1 cellular context compared by ENCODE assay signal in the genomic region with DNA sequence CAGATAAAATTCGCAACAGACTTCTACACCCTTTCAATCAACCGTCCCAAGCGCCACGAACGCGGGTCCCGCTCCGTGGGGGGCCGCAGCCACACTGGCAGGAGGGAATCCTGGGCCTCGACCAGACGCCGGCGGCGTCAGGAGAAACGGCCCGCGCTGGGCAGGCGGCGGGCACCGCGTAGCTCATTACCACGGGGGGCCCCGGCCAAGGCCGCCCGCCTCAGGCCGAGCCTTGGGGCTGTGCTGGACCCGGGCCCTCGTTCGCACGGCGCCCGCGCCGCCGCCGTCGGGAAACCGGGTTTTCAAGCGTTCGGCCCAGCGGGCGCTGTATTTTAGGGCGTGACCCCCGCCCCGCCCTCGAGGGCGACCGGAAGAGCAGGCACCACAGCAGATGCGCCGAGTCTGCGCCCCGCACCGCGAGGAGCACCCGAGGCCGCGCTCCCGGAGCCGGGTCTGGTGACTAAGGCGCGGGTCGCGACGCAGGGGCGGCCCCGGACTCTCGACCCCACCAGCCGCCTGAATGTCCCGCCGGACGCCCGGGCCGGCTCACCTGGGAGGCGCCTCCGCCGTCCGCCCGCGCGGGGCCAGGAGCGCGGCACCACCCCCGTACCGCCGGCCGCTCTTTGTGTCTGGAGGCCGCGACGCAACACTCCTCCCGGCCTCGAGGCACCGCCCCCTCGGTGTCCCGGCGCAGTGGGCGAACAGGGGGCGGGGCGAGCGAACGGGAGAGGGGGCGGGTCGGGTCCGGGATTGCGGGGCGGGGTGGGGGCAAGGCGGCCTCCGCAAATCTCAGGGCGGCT.
TF ChIP-seq lines count a peak whose summit lies in the region.

A gene (minus strand): TSS at position 627 of the 800 bp plus-strand sequence. CDS start 58,944 bp downstream, outside the sequence.

TF ChIP-seq in H1, 55 proteins besides CTCF, POLR2A, EP300 and RAD21:
- TF ChIP-seq TEAD4 (IDR thresholded peaks at IDR 0.05; ENCODE audit: low read depth, low read length) (no peak), KDM1A (IDR thresholded peaks at IDR 0.05; ENCODE audit: borderline replicate concordance, low read length) (no peak), BRCA1 (IDR thresholded peaks at IDR 0.05; ENCODE audit: low read depth, low read length) (no peak), HDAC2 (IDR thresholded peaks at IDR 0.05; ENCODE audit: borderline replicate concordance in 1 of 2, low read depth in 2 of 2, low read length in 2 of 2) (0 out of 4 replicates have a peak, but pooled peaks of 1 of the 2 experiments have one; percentile 78), CREB1 (IDR thresholded peaks at IDR 0.05) (peak; percentile 26; the same call in 1 of the 2 replicates), SIRT6 (IDR thresholded peaks at IDR 0.05; ENCODE audit: low read length) (no peak), MAFK (IDR thresholded peaks at IDR 0.05; ENCODE audit: low read depth, low read length) (no peak), SP2 (IDR thresholded peaks at IDR 0.05; ENCODE audit: low read length) (no peak), SIN3A (conservative IDR thresholded peaks at IDR 0.05 in 1 of 2, IDR thresholded peaks at IDR 0.05 in 1 of 2; ENCODE audit: low read depth in 1 of 2, low read length in 2 of 2) (peak in 1 of 2 experiments; percentile 76; a peak in 2 of 4 replicates), GTF2F1 (IDR thresholded peaks at IDR 0.05; ENCODE audit: borderline replicate concordance, low read depth, low read length) (0 out of 2 replicates have a peak, but pooled peaks have one; percentile 54), SP4 (IDR thresholded peaks at IDR 0.05; ENCODE audit: low read length) (no peak), POLR2AphosphoS5 (IDR thresholded peaks at IDR 0.05; ENCODE audit: low read depth, low read length) (peak; percentile 97), TCF12 (IDR thresholded peaks at IDR 0.05; ENCODE audit: low read depth, low read length) (no peak), NRF1 (IDR thresholded peaks at IDR 0.05; ENCODE audit: low read depth, low read length) (no peak), TAF7 (optimal IDR thresholded peaks at IDR 0.05; ENCODE audit: borderline replicate concordance, low read depth, low read length) (peak; percentile 93), CBX5 (IDR thresholded peaks at IDR 0.05; ENCODE audit: low read depth, low read length) (no peak), KDM4A (IDR thresholded peaks at IDR 0.05; ENCODE audit: low read depth, low read length, severe bottlenecking) (peak; percentile 85), JUND (IDR thresholded peaks at IDR 0.05; ENCODE audit: low read length) (no peak), EGR1 (IDR thresholded peaks at IDR 0.05; ENCODE audit: borderline replicate concordance, low read depth, low read length) (peak; percentile 71; the same call in 1 of the 2 replicates), PHF8 (conservative IDR thresholded peaks at IDR 0.05; ENCODE audit: low read depth, low read length) (peak; percentile 98), HDAC6 (IDR thresholded peaks at IDR 0.05; ENCODE audit: low read depth, low read length) (no peak), RFX5 (IDR thresholded peaks at IDR 0.05; ENCODE audit: borderline replicate concordance, low read depth, low read length) (no peak), ASH2L (IDR thresholded peaks at IDR 0.05; ENCODE audit: low read length) (peak; percentile 73), FOSL1 (IDR thresholded peaks at IDR 0.05; ENCODE audit: insufficient read depth, low read depth, low read length) (no peak), EZH2 (IDR thresholded peaks at IDR 0.05; ENCODE audit: low read depth, low read length, severe bottlenecking) (no peak), TAF1 (IDR thresholded peaks at IDR 0.05; ENCODE audit: low read depth, low read length) (peak; percentile 86), RBBP5 (IDR thresholded peaks at IDR 0.05; ENCODE audit: borderline replicate concordance, low read depth, low read length) (peak; percentile 48; the same call in 1 of the 2 replicates), GABPA (IDR thresholded peaks at IDR 0.05; ENCODE audit: borderline replicate concordance, insufficient read depth, low read length) (no peak)
- TF ChIP-seq, protein P1, sequence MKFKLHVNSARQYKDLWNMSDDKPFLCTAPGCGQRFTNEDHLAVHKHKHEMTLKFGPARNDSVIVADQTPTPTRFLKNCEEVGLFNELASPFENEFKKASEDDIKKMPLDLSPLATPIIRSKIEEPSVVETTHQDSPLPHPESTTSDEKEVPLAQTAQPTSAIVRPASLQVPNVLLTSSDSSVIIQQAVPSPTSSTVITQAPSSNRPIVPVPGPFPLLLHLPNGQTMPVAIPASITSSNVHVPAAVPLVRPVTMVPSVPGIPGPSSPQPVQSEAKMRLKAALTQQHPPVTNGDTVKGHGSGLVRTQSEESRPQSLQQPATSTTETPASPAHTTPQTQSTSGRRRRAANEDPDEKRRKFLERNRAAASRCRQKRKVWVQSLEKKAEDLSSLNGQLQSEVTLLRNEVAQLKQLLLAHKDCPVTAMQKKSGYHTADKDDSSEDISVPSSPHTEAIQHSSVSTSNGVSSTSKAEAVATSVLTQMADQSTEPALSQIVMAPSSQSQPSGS (IDR thresholded peaks at IDR 0.05; ENCODE audit: low read length): no peak
- TF ChIP-seq, protein P2, sequence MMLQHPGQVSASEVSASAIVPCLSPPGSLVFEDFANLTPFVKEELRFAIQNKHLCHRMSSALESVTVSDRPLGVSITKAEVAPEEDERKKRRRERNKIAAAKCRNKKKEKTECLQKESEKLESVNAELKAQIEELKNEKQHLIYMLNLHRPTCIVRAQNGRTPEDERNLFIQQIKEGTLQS (IDR thresholded peaks at IDR 0.05; ENCODE audit: insufficient read depth, low read depth, low read length): no peak
- TF ChIP-seq, protein P3, sequence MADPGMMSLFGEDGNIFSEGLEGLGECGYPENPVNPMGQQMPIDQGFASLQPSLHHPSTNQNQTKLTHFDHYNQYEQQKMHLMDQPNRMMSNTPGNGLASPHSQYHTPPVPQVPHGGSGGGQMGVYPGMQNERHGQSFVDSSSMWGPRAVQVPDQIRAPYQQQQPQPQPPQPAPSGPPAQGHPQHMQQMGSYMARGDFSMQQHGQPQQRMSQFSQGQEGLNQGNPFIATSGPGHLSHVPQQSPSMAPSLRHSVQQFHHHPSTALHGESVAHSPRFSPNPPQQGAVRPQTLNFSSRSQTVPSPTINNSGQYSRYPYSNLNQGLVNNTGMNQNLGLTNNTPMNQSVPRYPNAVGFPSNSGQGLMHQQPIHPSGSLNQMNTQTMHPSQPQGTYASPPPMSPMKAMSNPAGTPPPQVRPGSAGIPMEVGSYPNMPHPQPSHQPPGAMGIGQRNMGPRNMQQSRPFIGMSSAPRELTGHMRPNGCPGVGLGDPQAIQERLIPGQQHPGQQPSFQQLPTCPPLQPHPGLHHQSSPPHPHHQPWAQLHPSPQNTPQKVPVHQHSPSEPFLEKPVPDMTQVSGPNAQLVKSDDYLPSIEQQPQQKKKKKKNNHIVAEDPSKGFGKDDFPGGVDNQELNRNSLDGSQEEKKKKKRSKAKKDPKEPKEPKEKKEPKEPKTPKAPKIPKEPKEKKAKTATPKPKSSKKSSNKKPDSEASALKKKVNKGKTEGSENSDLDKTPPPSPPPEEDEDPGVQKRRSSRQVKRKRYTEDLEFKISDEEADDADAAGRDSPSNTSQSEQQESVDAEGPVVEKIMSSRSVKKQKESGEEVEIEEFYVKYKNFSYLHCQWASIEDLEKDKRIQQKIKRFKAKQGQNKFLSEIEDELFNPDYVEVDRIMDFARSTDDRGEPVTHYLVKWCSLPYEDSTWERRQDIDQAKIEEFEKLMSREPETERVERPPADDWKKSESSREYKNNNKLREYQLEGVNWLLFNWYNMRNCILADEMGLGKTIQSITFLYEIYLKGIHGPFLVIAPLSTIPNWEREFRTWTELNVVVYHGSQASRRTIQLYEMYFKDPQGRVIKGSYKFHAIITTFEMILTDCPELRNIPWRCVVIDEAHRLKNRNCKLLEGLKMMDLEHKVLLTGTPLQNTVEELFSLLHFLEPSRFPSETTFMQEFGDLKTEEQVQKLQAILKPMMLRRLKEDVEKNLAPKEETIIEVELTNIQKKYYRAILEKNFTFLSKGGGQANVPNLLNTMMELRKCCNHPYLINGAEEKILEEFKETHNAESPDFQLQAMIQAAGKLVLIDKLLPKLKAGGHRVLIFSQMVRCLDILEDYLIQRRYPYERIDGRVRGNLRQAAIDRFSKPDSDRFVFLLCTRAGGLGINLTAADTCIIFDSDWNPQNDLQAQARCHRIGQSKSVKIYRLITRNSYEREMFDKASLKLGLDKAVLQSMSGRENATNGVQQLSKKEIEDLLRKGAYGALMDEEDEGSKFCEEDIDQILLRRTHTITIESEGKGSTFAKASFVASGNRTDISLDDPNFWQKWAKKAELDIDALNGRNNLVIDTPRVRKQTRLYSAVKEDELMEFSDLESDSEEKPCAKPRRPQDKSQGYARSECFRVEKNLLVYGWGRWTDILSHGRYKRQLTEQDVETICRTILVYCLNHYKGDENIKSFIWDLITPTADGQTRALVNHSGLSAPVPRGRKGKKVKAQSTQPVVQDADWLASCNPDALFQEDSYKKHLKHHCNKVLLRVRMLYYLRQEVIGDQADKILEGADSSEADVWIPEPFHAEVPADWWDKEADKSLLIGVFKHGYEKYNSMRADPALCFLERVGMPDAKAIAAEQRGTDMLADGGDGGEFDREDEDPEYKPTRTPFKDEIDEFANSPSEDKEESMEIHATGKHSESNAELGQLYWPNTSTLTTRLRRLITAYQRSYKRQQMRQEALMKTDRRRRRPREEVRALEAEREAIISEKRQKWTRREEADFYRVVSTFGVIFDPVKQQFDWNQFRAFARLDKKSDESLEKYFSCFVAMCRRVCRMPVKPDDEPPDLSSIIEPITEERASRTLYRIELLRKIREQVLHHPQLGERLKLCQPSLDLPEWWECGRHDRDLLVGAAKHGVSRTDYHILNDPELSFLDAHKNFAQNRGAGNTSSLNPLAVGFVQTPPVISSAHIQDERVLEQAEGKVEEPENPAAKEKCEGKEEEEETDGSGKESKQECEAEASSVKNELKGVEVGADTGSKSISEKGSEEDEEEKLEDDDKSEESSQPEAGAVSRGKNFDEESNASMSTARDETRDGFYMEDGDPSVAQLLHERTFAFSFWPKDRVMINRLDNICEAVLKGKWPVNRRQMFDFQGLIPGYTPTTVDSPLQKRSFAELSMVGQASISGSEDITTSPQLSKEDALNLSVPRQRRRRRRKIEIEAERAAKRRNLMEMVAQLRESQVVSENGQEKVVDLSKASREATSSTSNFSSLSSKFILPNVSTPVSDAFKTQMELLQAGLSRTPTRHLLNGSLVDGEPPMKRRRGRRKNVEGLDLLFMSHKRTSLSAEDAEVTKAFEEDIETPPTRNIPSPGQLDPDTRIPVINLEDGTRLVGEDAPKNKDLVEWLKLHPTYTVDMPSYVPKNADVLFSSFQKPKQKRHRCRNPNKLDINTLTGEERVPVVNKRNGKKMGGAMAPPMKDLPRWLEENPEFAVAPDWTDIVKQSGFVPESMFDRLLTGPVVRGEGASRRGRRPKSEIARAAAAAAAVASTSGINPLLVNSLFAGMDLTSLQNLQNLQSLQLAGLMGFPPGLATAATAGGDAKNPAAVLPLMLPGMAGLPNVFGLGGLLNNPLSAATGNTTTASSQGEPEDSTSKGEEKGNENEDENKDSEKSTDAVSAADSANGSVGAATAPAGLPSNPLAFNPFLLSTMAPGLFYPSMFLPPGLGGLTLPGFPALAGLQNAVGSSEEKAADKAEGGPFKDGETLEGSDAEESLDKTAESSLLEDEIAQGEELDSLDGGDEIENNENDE (IDR thresholded peaks at IDR 0.05; ENCODE audit: insufficient replicate concordance, low read length): no peak
- TF ChIP-seq, protein P4, sequence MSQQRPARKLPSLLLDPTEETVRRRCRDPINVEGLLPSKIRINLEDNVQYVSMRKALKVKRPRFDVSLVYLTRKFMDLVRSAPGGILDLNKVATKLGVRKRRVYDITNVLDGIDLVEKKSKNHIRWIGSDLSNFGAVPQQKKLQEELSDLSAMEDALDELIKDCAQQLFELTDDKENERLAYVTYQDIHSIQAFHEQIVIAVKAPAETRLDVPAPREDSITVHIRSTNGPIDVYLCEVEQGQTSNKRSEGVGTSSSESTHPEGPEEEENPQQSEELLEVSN (IDR thresholded peaks at IDR 0.05): 0 out of 2 replicates have a peak, but pooled peaks have one; percentile 51
